Comparison of ENCODE assay signal across 12 cellular contexts in genomic region chr3:72890166-72890925, GRCh38. TPM values are rescaled to one million over a fixed set of nuclear protein-coding genes. Genes with fewer than 3 reads are reported as not detected.
DNase-seq lines count a peak whose midpoint lies in the region; ATAC-seq and TF ChIP-seq lines count a peak whose summit lies in the region.
"Had no signal": no experiment of that assay in that cellular context is flagged by ENCODE, and none has a peak within 500 bp of the region (broad histone marks: within the 10 kb centered on the region; RNA-seq: fewer than 3 reads in every experiment).

No MANE protein-coding gene starts in this region.

- H3K27ac Mint-ChIP-seq in activated CD4-positive, alpha-beta memory T cell treated with anti-CD3 and anti-CD28 coated beads for 36 hours = no peak overlapping the region
- H3K27ac Mint-ChIP-seq: activated CD4-positive, alpha-beta T cell treated with anti-CD3 and anti-CD28 coated beads, Interleukin-2, amount 10 ng/mL, durations not matched to agents 24 days and 14 days; naive thymus-derived CD8-positive, alpha-beta T cell; stimulated activated naive B cell treated with anti-CD40 and anti-IgM and Interleukin-4, amounts not matched to agents 10 μg/mL and 1 μg/mL and 100 μg/mL, for 72 hours had no signal

- H3K27ac ChIP-seq in HEK293 (ENCODE audit: extremely low read depth, low read depth, low read length) = no peak overlapping the region; the same call in 1 of the 2 replicates
- peak overlapping the region; percentile 78 for H3K27ac ChIP-seq in angular gyrus (ENCODE audit: low read depth, low read length)
- peak overlapping the region; percentile 93 for H3K27ac ChIP-seq in smooth muscle cell (ENCODE audit: low read depth)

- CTCF ChIA-PET in HEK293 (lab: Yijun Ruan, JAX) = interaction anchor here (0.7 to 2.7 kb wide), 2 partner anchors 24 to 39 kb away, joined by 3 to 12 read pairs; no protein-coding TSS in a partner anchor
- CTCF ChIA-PET in activated CD4-positive, alpha-beta memory T cell treated with anti-CD3 and anti-CD28 coated beads for 36 hours (lab: Charles Lee) = interaction anchor here (0.6 to 0.7 kb wide), 2 partner anchors 13 to 51 kb away, joined by 3 read pairs; no protein-coding TSS in a partner anchor

- H3K4me3 Mint-ChIP-seq in activated CD4-positive, alpha-beta memory T cell treated with anti-CD3 and anti-CD28 coated beads for 36 hours = no peak overlapping the region
- H3K4me3 Mint-ChIP-seq: activated CD4-positive, alpha-beta T cell treated with anti-CD3 and anti-CD28 coated beads, Interleukin-2, amount 10 ng/mL, durations not matched to agents 24 days and 14 days; stimulated activated naive B cell treated with anti-CD40 and anti-IgM and Interleukin-4, amounts not matched to agents 10 μg/mL and 1 μg/mL and 100 μg/mL, for 72 hours had no signal

- no peak overlapping the region for H2AFZ ChIP-seq in smooth muscle cell (ENCODE audit: low read depth)

- DNase-seq in inferior parietal cortex (ENCODE audit: extremely low spot score) = peak; percentile 40
- DNase-seq in smooth muscle cell (lab: John Stamatoyannopoulos, UW; ENCODE audit: unreplicated experiment) = no peak
- no peak for DNase-seq in NK-92 (lab: John Stamatoyannopoulos, UW; ENCODE audit: unreplicated experiment)
- no peak for DNase-seq in T-helper 2 cell
- no peak for DNase-seq in activated CD4-positive, alpha-beta memory T cell treated with anti-CD3 and anti-CD28 coated beads for 36 hours
- DNase-seq: activated CD4-positive, alpha-beta T cell treated with anti-CD3 and anti-CD28 coated beads, Interleukin-2, amount 10 ng/mL, durations not matched to agents 24 days and 14 days; effector memory CD4-positive, alpha-beta T cell; naive thymus-derived CD8-positive, alpha-beta T cell; stimulated activated naive B cell treated with anti-CD40 and anti-IgM and Interleukin-4, amounts not matched to agents 10 μg/mL and 1 μg/mL and 100 μg/mL, for 72 hours had no signal

- no peak for ATAC-seq in GM19397 (IDR thresholded peaks at IDR 0.05; ENCODE audit: unreplicated experiment)
- ATAC-seq: naive thymus-derived CD8-positive, alpha-beta T cell; stimulated activated naive B cell treated with anti-CD40 and anti-IgM and Interleukin-4, amounts not matched to agents 10 μg/mL and 1 μg/mL and 100 μg/mL, for 72 hours had no signal

- no peak overlapping the region for H3K9ac ChIP-seq in smooth muscle cell (ENCODE audit: low read depth)

- peaks cover 63% of the 10 kb centered on the region for H3K27me3 Mint-ChIP-seq in activated CD4-positive, alpha-beta memory T cell treated with anti-CD3 and anti-CD28 coated beads for 36 hours

- no peaks in the 10 kb centered on the region for H3K27me3 ChIP-seq in smooth muscle cell (ENCODE audit: low read depth)

- H3K36me3 ChIP-seq in HEK293 (ENCODE audit: control insufficient read depth in 2 of 2, insufficient read depth in 1 of 2, low read length in 2 of 2) = no peaks in the 10 kb centered on the region
- no peaks in the 10 kb centered on the region for H3K36me3 ChIP-seq in smooth muscle cell (ENCODE audit: low read depth)

- H4K20me1 ChIP-seq in smooth muscle cell (ENCODE audit: low read depth) = no peaks in the 10 kb centered on the region

- TF ChIP-seq CTCF in HEK293 (tag by site-specific recombination; IDR thresholded peaks at IDR 0.05) (no peak), smooth muscle cell (IDR thresholded peaks at IDR 0.05; ENCODE audit: borderline replicate concordance, insufficient read depth, poor library complexity, severe bottlenecking) (no peak)

- H3K4me1 ChIP-seq in HEK293 (ENCODE audit: control insufficient read depth, insufficient read depth, low read length) (peaks cover 16% of the 10 kb centered on the region), smooth muscle cell (ENCODE audit: low read depth) (peaks cover 34% of the 10 kb centered on the region)

- H3K79me2 ChIP-seq in smooth muscle cell (ENCODE audit: low read depth) = no peaks in the 10 kb centered on the region

- no peaks in the 10 kb centered on the region for H3K9me3 Mint-ChIP-seq in activated CD4-positive, alpha-beta memory T cell treated with anti-CD3 and anti-CD28 coated beads for 36 hours
- H3K9me3 Mint-ChIP-seq: activated CD4-positive, alpha-beta T cell treated with anti-CD3 and anti-CD28 coated beads, Interleukin-2, amount 10 ng/mL, durations not matched to agents 24 days and 14 days; naive thymus-derived CD8-positive, alpha-beta T cell; stimulated activated naive B cell treated with anti-CD40 and anti-IgM and Interleukin-4, amounts not matched to agents 10 μg/mL and 1 μg/mL and 100 μg/mL, for 72 hours had no signal

- POLR2A ChIA-PET in HEK293 (lab: Yijun Ruan, JAX) = no interaction called here
- POLR2A ChIA-PET in activated CD4-positive, alpha-beta memory T cell treated with anti-CD3 and anti-CD28 coated beads for 36 hours (lab: Charles Lee) = no interaction called here

- 91% methylated on average over 10 of the region's 10 CpGs for WGBS in smooth muscle cell (ENCODE audit: low lambda C conversion rate)

- peaks cover 17% of the 10 kb centered on the region for H3K4me1 Mint-ChIP-seq in activated CD4-positive, alpha-beta memory T cell treated with anti-CD3 and anti-CD28 coated beads for 36 hours (ENCODE audit: low read depth)

- H3K4me3 ChIP-seq in HEK293 (ENCODE audit: low read depth, low read length) (no peak overlapping the region), smooth muscle cell (peak overlapping the region; percentile 3)

- H3K9me3 ChIP-seq in HEK293 (ENCODE audit: control insufficient read depth, insufficient read depth, low read depth, low read length) (no peaks in the 10 kb centered on the region), smooth muscle cell (replicated peaks; ENCODE audit: low read depth) (no peaks in the 10 kb centered on the region)

- no peaks in the 10 kb centered on the region for H3K36me3 Mint-ChIP-seq in activated CD4-positive, alpha-beta memory T cell treated with anti-CD3 and anti-CD28 coated beads for 36 hours

- H3K4me2 ChIP-seq in smooth muscle cell = peak overlapping the region; percentile 95

- intact Hi-C loops in activated CD4-positive, alpha-beta memory T cell treated with anti-CD3 and anti-CD28 coated beads for 36 hours (cut with micrococcal nuclease) = no loop called here

- H3F3A ChIP-seq in smooth muscle cell (ENCODE audit: low read depth) = peaks cover 28% of the 10 kb centered on the region

TF ChIP-seq in HEK293, 187 proteins besides CTCF, POLR2A, EP300 and RAD21:
- TF ChIP-seq ZNF664 (tag by site-specific recombination; IDR thresholded peaks at IDR 0.05) (0 out of 2 replicates have a peak, but pooled peaks have one; percentile 13), ZBTB20 (tag by site-specific recombination; IDR thresholded peaks at IDR 0.05) (peak; percentile 81), ZNF2 (tag by site-specific recombination; IDR thresholded peaks at IDR 0.05) (no peak), YY2 (tag by site-specific recombination; IDR thresholded peaks at IDR 0.05) (no peak)

RNA-seq across cellular contexts. Expression of gene GXYLT2, which starts 2.5 kb away (rescaled TPM):
- 16.9 and 17.0 TPM in 2 replicates for total RNA-seq in smooth muscle cell
- 17.2 and 19.0 TPM in 2 replicates for polyA plus RNA-seq in smooth muscle cell
- total RNA-seq in activated CD4-positive, alpha-beta memory T cell treated with anti-CD3 and anti-CD28 coated beads for 36 hours = not detected
- total RNA-seq: activated CD4-positive, alpha-beta T cell treated with anti-CD3 and anti-CD28 coated beads, Interleukin-2, amount 10 ng/mL, durations not matched to agents 24 days and 14 days; naive thymus-derived CD8-positive, alpha-beta T cell had no signal
- polyA plus RNA-seq: naive thymus-derived CD8-positive, alpha-beta T cell had no signal

RNA-seq across cellular contexts. Expression of gene SHQ1, which starts 42.1 kb away (rescaled TPM):
- total RNA-seq in smooth muscle cell = 13.1 and 16.2 TPM in 2 replicates
- polyA plus RNA-seq in smooth muscle cell = 11.0 and 14.8 TPM in 2 replicates
- total RNA-seq in activated CD4-positive, alpha-beta memory T cell treated with anti-CD3 and anti-CD28 coated beads for 36 hours = 10 to 100 TPM; 27.9 to 30.1 TPM

Comparison
In these comparisons a context has a peak if more than half of its experiments do, and no peak if none do; other contexts are left out.
1. RNA of gene GXYLT2, which starts 2.5 kb away (total RNA-seq): 16.9 to 17.0 TPM in smooth muscle cell; not detected in activated CD4-positive, alpha-beta memory T cell treated with anti-CD3 and anti-CD28 coated beads for 36 hours; every median in the first group is over 10 times any median in the second.